ENCODE assay signal across 13 cellular contexts in the genomic region with DNA sequence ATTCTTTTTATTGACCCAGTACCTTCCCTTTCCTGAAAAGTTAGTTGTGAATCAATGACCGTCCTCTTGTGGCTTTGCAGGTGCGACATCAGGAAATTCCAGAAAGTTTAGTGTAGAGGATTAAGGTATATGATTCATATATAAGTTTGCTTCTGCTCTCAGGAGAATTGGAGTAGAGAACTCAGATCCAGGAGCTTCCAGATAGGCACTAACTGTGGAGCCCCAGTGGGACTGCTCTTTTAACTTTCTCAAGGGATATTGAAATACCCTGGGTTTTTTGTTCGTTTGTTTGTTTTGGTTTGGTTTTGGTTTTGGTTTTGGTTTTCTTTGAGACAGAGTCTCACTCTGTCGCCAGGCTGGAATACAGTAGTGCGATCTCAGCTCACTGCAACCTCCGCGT. TPM values are rescaled to one million over a fixed set of nuclear protein-coding genes. Genes with fewer than 3 reads are reported as not detected.
DNase-seq lines count a peak whose midpoint lies in the region; ATAC-seq, FAIRE-seq and TF ChIP-seq lines count a peak whose summit lies in the region.
"Had no signal": no experiment of that assay in that cellular context is flagged by ENCODE, and none has a peak within 500 bp of the region (broad histone marks: within the 10 kb centered on the region; RNA-seq: fewer than 3 reads in every experiment).

No MANE protein-coding gene starts in this region.

- FAIRE-seq in keratinocyte (lab: Jason Lieb, UNC) = peak; percentile 60

- no peaks in the 10 kb centered on the region for H3K36me3 Mint-ChIP-seq in CD8-positive, alpha-beta memory T cell

- no peak overlapping the region for H3K27ac ChIP-seq in CD8-positive, alpha-beta memory T cell (ENCODE audit: low read depth, low read length)
- peak overlapping the region; percentile 88 for H3K27ac ChIP-seq in PC-3 (ENCODE audit: low read length)
- H3K27ac ChIP-seq in keratinocyte (ENCODE audit: control insufficient read depth, insufficient read depth, low read length) = no peak overlapping the region
- H3K27ac ChIP-seq: cardiac muscle cell had no signal

- H3K36me3 ChIP-seq in CD8-positive, alpha-beta memory T cell (ENCODE audit: insufficient read depth, low read length) = no peaks in the 10 kb centered on the region
- H3K36me3 ChIP-seq in PC-3 (ENCODE audit: low read depth, low read length) = no peaks in the 10 kb centered on the region
- H3K36me3 ChIP-seq in keratinocyte (ENCODE audit: control insufficient read depth in 2 of 2, extremely low read depth in 1 of 2, insufficient read depth in 2 of 2, low read length in 2 of 2) = no peaks in the 10 kb centered on the region
- H3K36me3 ChIP-seq: cardiac muscle cell had no signal

- dilution Hi-C loops in keratinocyte (cut with MboI; ENCODE audit: extremely low pct_ligation_motif_present, low sequenced_read_pairs) = no loop called here

- no TSS peak for BruUV-seq in PC-3 (replicated peaks; lab: Mats Ljungman, UMichigan)

- H3K4me3 Mint-ChIP-seq in CD8-positive, alpha-beta memory T cell = peak overlapping the region in 6 of 7 donors; percentile 69 to 79 (median 75)

- H3K9me1 ChIP-seq in keratinocyte (ENCODE audit: control insufficient read depth, extremely low read depth, insufficient read depth, low read length) = no peaks in the 10 kb centered on the region

- peaks cover 4% of the 10 kb centered on the region for H3K4me1 ChIP-seq in CD8-positive, alpha-beta memory T cell (ENCODE audit: insufficient read depth, low read length)
- peaks cover 57% of the 10 kb centered on the region for H3K4me1 ChIP-seq in PC-3 (ENCODE audit: insufficient read depth, low read length)
- H3K4me1 ChIP-seq in keratinocyte (ENCODE audit: control insufficient read depth, extremely low read depth, insufficient read depth, low read length) = peaks cover 17% of the 10 kb centered on the region

- H3K79me2 ChIP-seq in PC-3 (ENCODE audit: low read length) (no peaks in the 10 kb centered on the region), keratinocyte (ENCODE audit: control insufficient read depth, insufficient read depth, low read length) (no peaks in the 10 kb centered on the region)

- H3K9me2 ChIP-seq in PC-3 (replicated peaks; ENCODE audit: low read length) = no peaks in the 10 kb centered on the region

- no peak overlapping the region for H3K4me3 ChIP-seq in CD8-positive, alpha-beta memory T cell (ENCODE audit: low read length)
- H3K4me3 ChIP-seq in PC-3 (ENCODE audit: low read length) = peak overlapping the region; percentile 58
- no peak overlapping the region for H3K4me3 ChIP-seq in keratinocyte (ENCODE audit: control insufficient read depth in 2 of 3, extremely low read depth in 1 of 3, insufficient read depth in 2 of 3, low read depth in 1 of 3, low read length in 3 of 3)
- H3K4me3 ChIP-seq: cardiac muscle cell had no signal

- CTCF ChIA-PET in CD8-positive, alpha-beta memory T cell (lab: Charles Lee) = no interaction called here
- CTCF ChIA-PET in PC-3 (lab: Charles Lee) = no interaction called here

- TF ChIP-seq CTCF in PC-3 (conservative IDR thresholded peaks at IDR 0.05; ENCODE audit: low read depth, low read length) (no peak), keratinocyte (optimal IDR thresholded peaks at IDR 0.05 in 1 of 3, IDR thresholded peaks at IDR 0.05 in 1 of 3, conservative IDR thresholded peaks at IDR 0.05 in 1 of 3; ENCODE audit: extremely low read depth in 1 of 3, insufficient read depth in 2 of 3, low read length in 3 of 3) (no peak)

- POLR2A ChIA-PET in CD8-positive, alpha-beta memory T cell (lab: Charles Lee) = no interaction called here
- POLR2A ChIA-PET in PC-3 (lab: Charles Lee; ENCODE audit: unreplicated experiment) = no interaction called here

- H3K9me3 ChIP-seq in CD8-positive, alpha-beta memory T cell (ENCODE audit: low read length) = no peaks in the 10 kb centered on the region
- H3K9me3 ChIP-seq in PC-3 (ENCODE audit: low read length) = no peaks in the 10 kb centered on the region
- no peaks in the 10 kb centered on the region for H3K9me3 ChIP-seq in keratinocyte (ENCODE audit: control insufficient read depth, low read depth, low read length)

- no peaks in the 10 kb centered on the region for H3F3A ChIP-seq in PC-3 (ENCODE audit: low read length, unreplicated experiment)

- H3K4me2 ChIP-seq in PC-3 (ENCODE audit: low read length) (peak overlapping the region; percentile 78), keratinocyte (ENCODE audit: control insufficient read depth, extremely low read depth, insufficient read depth, low read depth, low read length) (peak overlapping the region; percentile 15)

- intact Hi-C loops in PC-3 (cut with micrococcal nuclease) (loop anchor here (5.0 kb wide), 1 partner anchor 153 kb away; no protein-coding TSS in a partner anchor), posterior cingulate gyrus (cut with DNase I) (no loop called here)

- no peaks in the 10 kb centered on the region for H4K20me1 ChIP-seq in PC-3 (ENCODE audit: low read length)
- H4K20me1 ChIP-seq in keratinocyte (ENCODE audit: control insufficient read depth, extremely low read depth, insufficient read depth, low read length) = no peaks in the 10 kb centered on the region

- H3K9ac ChIP-seq in PC-3 (ENCODE audit: low read length) (peak overlapping the region; percentile 63), keratinocyte (ENCODE audit: control insufficient read depth, extremely low read depth, insufficient read depth, low read length) (no peak overlapping the region)

- no peaks in the 10 kb centered on the region for H3K9me3 Mint-ChIP-seq in CD8-positive, alpha-beta memory T cell

- ATAC-seq in GM19455 (IDR thresholded peaks at IDR 0.05; ENCODE audit: unreplicated experiment) (peak; percentile 53), PC-3 (peak; percentile 77)

- no peaks in the 10 kb centered on the region for H3K27me3 ChIP-seq in CD8-positive, alpha-beta memory T cell (ENCODE audit: insufficient read depth, low read length, poor library complexity, severe bottlenecking)
- H3K27me3 ChIP-seq in PC-3 (ENCODE audit: low read length) = no peaks in the 10 kb centered on the region
- no peaks in the 10 kb centered on the region for H3K27me3 ChIP-seq in keratinocyte (ENCODE audit: control insufficient read depth, extremely low read depth, insufficient read depth, low read length)
- H3K27me3 ChIP-seq: cardiac muscle cell had no signal

- DNase-seq in CD8-positive, alpha-beta memory T cell = no peak
- DNase-seq in PC-3 (peak; percentile 87), keratinocyte (ENCODE audit: low read depth, low spot score) (no peak), ureter (ENCODE audit: low spot score) (no peak), posterior cingulate gyrus (no peak), NCI-H524 (lab: John Stamatoyannopoulos, UW) (no peak)
- DNase-seq in effector CD4-positive, alpha-beta T cell = no peak
- DNase-seq: DMS 273 treated with DMSO at 0.1 percent for 48 hours, foreskin melanocyte, NCI-H1092 had no signal

- H3K4me1 Mint-ChIP-seq in CD8-positive, alpha-beta memory T cell = peaks cover 16 to 22% (median 17%) of the 10 kb centered on the region in 3 donors

- H2AFZ ChIP-seq in PC-3 (ENCODE audit: low read length) = peak overlapping the region; percentile 37; the same call in 1 of the 2 replicates
- no peak overlapping the region for H2AFZ ChIP-seq in keratinocyte (ENCODE audit: control insufficient read depth, low read length)

- H3K27ac Mint-ChIP-seq in CD8-positive, alpha-beta memory T cell = peak overlapping the region in 5 of 8 donors; percentile 15 to 86 (median 35)

- peaks cover 0 to 3% of the 10 kb centered on the region in 2 donors for H3K27me3 Mint-ChIP-seq in CD8-positive, alpha-beta memory T cell

RNA-seq across cellular contexts. Expression of gene TAAR2, which starts 9.5 kb away (rescaled TPM):
- total RNA-seq in CD8-positive, alpha-beta memory T cell = not detected
- not detected for polyA plus RNA-seq in CD8-positive, alpha-beta memory T cell
- total RNA-seq in PC-3 (2014; rRNA removed) = not detected in 2 replicates
- not detected in 3 replicates for polyA plus RNA-seq in keratinocyte
- polyA plus RNA-seq in keratinocyte (2011; ENCODE audit: low read depth) = not detected
- not detected in 2 replicates for polyA plus RNA-seq in keratinocyte (2011; cell fraction: cytosol; rRNA removed)
- polyA plus RNA-seq in keratinocyte (2011; cell fraction: nucleus; rRNA removed) = not detected in 2 replicates
- not detected in 2 replicates for polyA plus RNA-seq in keratinocyte (2012; ENCODE audit: low replicate concordance)
- polyA minus RNA-seq in keratinocyte = not detected in 3 replicates
- polyA minus RNA-seq in keratinocyte (2011; cell fraction: cytosol; rRNA and poly(A)+ RNA removed) = not detected
- not detected in 2 replicates for polyA minus RNA-seq in keratinocyte (2011; cell fraction: nucleus; rRNA and poly(A)+ RNA removed)
- total RNA-seq in ureter = not detected
- total RNA-seq: cardiac muscle cell, skeletal muscle tissue had no signal
- polyA plus RNA-seq: cardiac muscle cell had no signal

RNA-seq across cellular contexts. Expression of gene TAAR5, which starts 25.0 kb away (rescaled TPM):
- total RNA-seq in CD8-positive, alpha-beta memory T cell = not detected
- polyA plus RNA-seq in CD8-positive, alpha-beta memory T cell = not detected
- total RNA-seq in PC-3 (2014; rRNA removed) = not detected in 2 replicates
- polyA plus RNA-seq in keratinocyte = not detected in 3 replicates
- polyA plus RNA-seq in keratinocyte (2011; ENCODE audit: low read depth) = not detected
- polyA plus RNA-seq in keratinocyte (2011; cell fraction: cytosol; rRNA removed) = not detected in 2 replicates
- polyA plus RNA-seq in keratinocyte (2011; cell fraction: nucleus; rRNA removed) = not detected in 2 replicates
- not detected in 2 replicates for polyA plus RNA-seq in keratinocyte (2012; ENCODE audit: low replicate concordance)
- not detected in 3 replicates for polyA minus RNA-seq in keratinocyte
- polyA minus RNA-seq in keratinocyte (2011; cell fraction: cytosol; rRNA and poly(A)+ RNA removed) = not detected
- not detected in 2 replicates for polyA minus RNA-seq in keratinocyte (2011; cell fraction: nucleus; rRNA and poly(A)+ RNA removed)
- total RNA-seq in ureter = not detected
- total RNA-seq: cardiac muscle cell, skeletal muscle tissue had no signal
- polyA plus RNA-seq: cardiac muscle cell had no signal

RNA-seq across cellular contexts. Expression of gene TAAR1, which starts 44.4 kb away (rescaled TPM):
- not detected for total RNA-seq in CD8-positive, alpha-beta memory T cell
- not detected for polyA plus RNA-seq in CD8-positive, alpha-beta memory T cell
- total RNA-seq in PC-3 (2014; rRNA removed) = not detected in 2 replicates
- not detected in 3 replicates for polyA plus RNA-seq in keratinocyte
- not detected for polyA plus RNA-seq in keratinocyte (2011; ENCODE audit: low read depth)
- not detected in 2 replicates for polyA plus RNA-seq in keratinocyte (2011; cell fraction: cytosol; rRNA removed)
- polyA plus RNA-seq in keratinocyte (2011; cell fraction: nucleus; rRNA removed) = not detected in 2 replicates
- not detected in 2 replicates for polyA plus RNA-seq in keratinocyte (2012; ENCODE audit: low replicate concordance)
- not detected in 3 replicates for polyA minus RNA-seq in keratinocyte
- not detected for polyA minus RNA-seq in keratinocyte (2011; cell fraction: cytosol; rRNA and poly(A)+ RNA removed)
- not detected in 2 replicates for polyA minus RNA-seq in keratinocyte (2011; cell fraction: nucleus; rRNA and poly(A)+ RNA removed)
- not detected for total RNA-seq in ureter
- total RNA-seq: cardiac muscle cell, skeletal muscle tissue had no signal
- polyA plus RNA-seq: cardiac muscle cell had no signal

RNA-seq across cellular contexts. Expression of gene TAAR6, which starts 44.4 kb away (rescaled TPM):
- not detected for total RNA-seq in CD8-positive, alpha-beta memory T cell
- polyA plus RNA-seq in CD8-positive, alpha-beta memory T cell = not detected
- not detected in 2 replicates for total RNA-seq in PC-3 (2014; rRNA removed)
- polyA plus RNA-seq in keratinocyte = not detected in 3 replicates
- polyA plus RNA-seq in keratinocyte (2011; ENCODE audit: low read depth) = not detected
- polyA plus RNA-seq in keratinocyte (2011; cell fraction: cytosol; rRNA removed) = not detected in 2 replicates
- not detected in 2 replicates for polyA plus RNA-seq in keratinocyte (2011; cell fraction: nucleus; rRNA removed)
- polyA plus RNA-seq in keratinocyte (2012; ENCODE audit: low replicate concordance) = not detected in 2 replicates
- not detected in 3 replicates for polyA minus RNA-seq in keratinocyte
- not detected for polyA minus RNA-seq in keratinocyte (2011; cell fraction: cytosol; rRNA and poly(A)+ RNA removed)
- not detected in 2 replicates for polyA minus RNA-seq in keratinocyte (2011; cell fraction: nucleus; rRNA and poly(A)+ RNA removed)
- total RNA-seq in ureter = not detected
- total RNA-seq: cardiac muscle cell, skeletal muscle tissue had no signal
- polyA plus RNA-seq: cardiac muscle cell had no signal
